8 cellular contexts compared by ENCODE assay signal in the genomic region with DNA sequence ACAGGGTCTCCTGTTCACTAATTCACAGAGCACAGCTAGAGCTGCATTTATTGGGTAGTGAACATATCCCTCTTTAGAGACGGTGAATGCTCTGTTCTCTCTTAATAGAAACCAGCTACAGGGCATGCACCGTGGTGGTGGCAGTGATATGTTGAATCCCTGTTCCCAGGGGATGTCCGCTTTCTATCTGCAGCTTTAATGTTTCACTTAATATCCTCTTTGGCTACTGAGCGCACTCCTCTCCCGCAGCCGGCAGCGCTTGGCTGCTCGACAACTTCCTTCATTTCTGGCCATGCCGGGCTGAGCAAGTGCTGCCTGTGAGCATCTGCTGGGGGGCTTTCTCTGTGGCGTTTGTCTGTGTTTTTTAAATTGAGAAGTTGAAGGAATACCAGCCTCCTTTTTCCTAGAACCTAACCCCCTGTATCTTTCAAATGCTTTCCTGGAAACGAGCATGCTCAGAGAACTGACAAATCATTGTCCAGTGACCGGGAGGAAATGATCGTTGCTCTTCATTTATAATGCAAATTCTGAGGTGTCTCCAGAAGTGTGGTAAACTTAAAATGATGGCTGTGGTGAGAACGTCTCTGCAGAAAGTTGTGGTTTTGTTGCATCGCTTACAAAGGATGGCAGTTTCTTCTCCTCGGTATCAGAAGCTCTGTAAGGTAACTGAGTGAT.
DNase-seq lines count a peak whose midpoint lies in the region; ATAC-seq, FAIRE-seq and TF ChIP-seq lines count a peak whose summit lies in the region.

No MANE protein-coding gene starts in this region.

- no peaks in the 10 kb centered on the region for H3F3A ChIP-seq in OCI-LY1 (ENCODE audit: insufficient read depth, low read length)

- no peaks in the 10 kb centered on the region for H3K79me2 ChIP-seq in OCI-LY1 (ENCODE audit: insufficient read depth, low read length)

- H3K4me1 Mint-ChIP-seq in activated naive CD8-positive, alpha-beta T cell (ENCODE audit: low read depth), result peaks cover 39% of the 10 kb centered on the region

- H3K4me2 ChIP-seq in OCI-LY1 (ENCODE audit: low read length), result peak overlapping the region; percentile 56

- no peaks in the 10 kb centered on the region for H3K9me3 Mint-ChIP-seq in activated naive CD8-positive, alpha-beta T cell (ENCODE audit: low read depth)

- peak; percentile 44 for DNase-seq in AG20443 (ENCODE audit: low spot score)
- peak in 28 of 51 donors; percentile 1 to 52 (median 12) for DNase-seq in hypothalamus (lab: John Stamatoyannopoulos, UW)
- peak; percentile 61 for DNase-seq in small intestine
- no peak for DNase-seq in iPS-NIHi7 (ENCODE audit: extremely low spot score)

- ATAC-seq in GM19025 (IDR thresholded peaks at IDR 0.05; ENCODE audit: low read depth, unreplicated experiment) (peak; percentile 87), HG03135 (IDR thresholded peaks at IDR 0.05; ENCODE audit: unreplicated experiment) (peak; percentile 89)

- peak overlapping the region; percentile 21 for H3K27ac ChIP-seq in OCI-LY1 (ENCODE audit: low read depth, low read length, poor library complexity, severe bottlenecking)
- H3K27ac ChIP-seq in small intestine (ENCODE audit: low read depth in 1 of 2, low read length in 1 of 2), result peak overlapping the region; percentile 0 to 3

- no peak for FAIRE-seq in small intestine (lab: Jason Lieb, UNC)

- no peak overlapping the region for H2AFZ ChIP-seq in OCI-LY1 (ENCODE audit: low read length)

- H3K27ac Mint-ChIP-seq in activated naive CD8-positive, alpha-beta T cell, result peak overlapping the region; percentile 91

- no peaks in the 10 kb centered on the region for H3K9me2 ChIP-seq in OCI-LY1 (ENCODE audit: low read depth, low read length)

- H3K4me1 ChIP-seq in OCI-LY1 (ENCODE audit: insufficient read depth, low read length, severe bottlenecking) (peaks cover 54% of the 10 kb centered on the region), small intestine (ENCODE audit: control insufficient read depth in 2 of 2, insufficient read depth in 1 of 2, low read depth in 1 of 2, low read length in 1 of 2) (no peaks in the 10 kb centered on the region)

- H3K27me3 ChIP-seq in OCI-LY1 (ENCODE audit: insufficient read depth, low read length) (no peaks in the 10 kb centered on the region), small intestine (ENCODE audit: control insufficient read depth in 2 of 2, insufficient read depth in 2 of 2, low read length in 2 of 2) (no peaks in the 10 kb centered on the region)

- peaks cover 7% of the 10 kb centered on the region for H3K36me3 Mint-ChIP-seq in activated naive CD8-positive, alpha-beta T cell

- H4K20me1 ChIP-seq in OCI-LY1 (ENCODE audit: insufficient read depth, low read length), result no peaks in the 10 kb centered on the region

- TF ChIP-seq CTCF in OCI-LY1 (IDR thresholded peaks at IDR 0.05; ENCODE audit: low read length), result no peak

- H3K36me3 ChIP-seq in OCI-LY1 (ENCODE audit: insufficient read depth, low read length) (no peaks in the 10 kb centered on the region), small intestine (ENCODE audit: control insufficient read depth in 2 of 2, insufficient read depth in 2 of 2, low read length in 2 of 2) (no peaks in the 10 kb centered on the region)

- H3K4me3 ChIP-seq in OCI-LY1 (ENCODE audit: low read depth, low read length, poor library complexity, severe bottlenecking) (peak overlapping the region; percentile 46), small intestine (ENCODE audit: low read depth in 1 of 2, low read length in 2 of 2) (peak overlapping the region in 1 of 2 donors; percentile 2)

- H3K4me3 Mint-ChIP-seq in activated naive CD8-positive, alpha-beta T cell, result peak overlapping the region; percentile 79

- WGBS in small intestine, 3 donors, result 39 to 65% (median 43%) methylated on average over 16 of the region's 16 CpGs

- H3K27me3 Mint-ChIP-seq in activated naive CD8-positive, alpha-beta T cell, result no peaks in the 10 kb centered on the region

- H3K9me3 ChIP-seq in OCI-LY1 (ENCODE audit: low read length) (no peaks in the 10 kb centered on the region), small intestine (ENCODE audit: control insufficient read depth, low read depth) (no peaks in the 10 kb centered on the region)

- peak overlapping the region; percentile 21 for H3K9ac ChIP-seq in OCI-LY1 (ENCODE audit: low read length)
